ENCODE assay signal across 20 cellular contexts in genomic region chr10:103925591-103925990, GRCh38. TPM values are rescaled to one million over a fixed set of nuclear protein-coding genes. Genes with fewer than 3 reads are reported as not detected.
A peak's percentile ranks its signal among the peaks of the same experiment; 100 is the strongest.
DNase-seq lines count a peak whose midpoint lies in the region; TF ChIP-seq lines count a peak whose summit lies in the region.
"Had no signal": no experiment of that assay in that cellular context is flagged by ENCODE, and none has a peak within 500 bp of the region (broad histone marks: within the 10 kb centered on the region; RNA-seq: fewer than 3 reads in every experiment).

No MANE protein-coding gene starts in this region.

- peaks cover 40% of the 10 kb centered on the region for H3K4me1 Mint-ChIP-seq in glutamatergic neuron (ENCODE audit: low read depth, unreplicated experiment)
- H3K4me1 Mint-ChIP-seq: CD14-positive monocyte; CD8-positive, alpha-beta memory T cell had no signal

- H3K4me1 ChIP-seq in trophoblast cell (ENCODE audit: control insufficient read depth in 1 of 2, insufficient read depth in 2 of 2, low read length in 2 of 2) (peaks cover 14 to 16% of the 10 kb centered on the region in 2 experiments), Karpas-422 (ENCODE audit: low read length) (peaks cover 7% of the 10 kb centered on the region)
- H3K4me1 ChIP-seq: A549 had no signal

- H2AFZ ChIP-seq in trophoblast cell (ENCODE audit: insufficient read depth, low read length, poor library complexity) = no peak overlapping the region
- H2AFZ ChIP-seq in Karpas-422 (ENCODE audit: low read length) = no peak overlapping the region
- H2AFZ ChIP-seq: GM23338 had no signal

- H3K18ac ChIP-seq in trophoblast cell (ENCODE audit: low read length) = no peak overlapping the region

- peak overlapping the region; percentile 94 for H3K27ac Mint-ChIP-seq in glutamatergic neuron (ENCODE audit: unreplicated experiment)
- H3K27ac Mint-ChIP-seq: CD14-positive monocyte; CD4-positive, alpha-beta T cell; GM23338; H9 had no signal

- no peaks in the 10 kb centered on the region for H4K20me1 ChIP-seq in Karpas-422 (ENCODE audit: insufficient read depth, low read depth, low read length)
- H4K20me1 ChIP-seq: BLaER1 treated with 17β-estradiol and CSF1 and Interleukin-3, amounts not matched to agents 10 nM and 100 nM had no signal

- no peak overlapping the region for H3K23ac ChIP-seq in trophoblast cell (ENCODE audit: low read length)

- peak overlapping the region; percentile 64 for H3K4me3 Mint-ChIP-seq in glutamatergic neuron (ENCODE audit: unreplicated experiment)
- H3K4me3 Mint-ChIP-seq: CD14-positive monocyte; CD4-positive, alpha-beta T cell; CD8-positive, alpha-beta memory T cell; GM23338; H9 had no signal

- no peak overlapping the region for H2BK120ac ChIP-seq in trophoblast cell (ENCODE audit: insufficient read depth, low read length, poor library complexity)

- no peak overlapping the region for H2BK12ac ChIP-seq in trophoblast cell (ENCODE audit: low read length)

- H3K27me3 Mint-ChIP-seq in glutamatergic neuron (ENCODE audit: unreplicated experiment) = peaks cover 11% of the 10 kb centered on the region
- H3K27me3 Mint-ChIP-seq: CD4-positive, alpha-beta T cell; CD8-positive, alpha-beta memory T cell had no signal

- H3K36me3 ChIP-seq in trophoblast cell (ENCODE audit: control insufficient read depth in 1 of 2, insufficient read depth in 2 of 2, low read length in 2 of 2) (no peaks in the 10 kb centered on the region), Karpas-422 (ENCODE audit: insufficient read depth, low read length) (no peaks in the 10 kb centered on the region)
- H3K36me3 ChIP-seq: BE2C; BLaER1 treated with 17β-estradiol and CSF1 and Interleukin-3, amounts not matched to agents 10 nM and 100 nM had no signal

- no peaks in the 10 kb centered on the region for H3K9me2 ChIP-seq in Karpas-422 (replicated peaks; ENCODE audit: insufficient read depth, low read length)

- no peak for TF ChIP-seq CTCF in glutamatergic neuron (IDR thresholded peaks at IDR 0.05; ENCODE audit: partially characterized antibody, unreplicated experiment)

- H3K4me3 ChIP-seq in trophoblast cell (ENCODE audit: low read depth, low read length) = no peak overlapping the region
- no peak overlapping the region for H3K4me3 ChIP-seq in Karpas-422 (ENCODE audit: low read length)
- H3K4me3 ChIP-seq: A549; BLaER1 treated with 17β-estradiol and CSF1 and Interleukin-3, amounts not matched to agents 10 nM and 100 nM; GM23338 had no signal

- H3K36me3 Mint-ChIP-seq in glutamatergic neuron (ENCODE audit: unreplicated experiment) = no peaks in the 10 kb centered on the region
- H3K36me3 Mint-ChIP-seq: CD14-positive monocyte had no signal

- H3K9me3 ChIP-seq in trophoblast cell (ENCODE audit: insufficient read depth, low read depth, low read length) (no peaks in the 10 kb centered on the region), Karpas-422 (ENCODE audit: low read length) (no peaks in the 10 kb centered on the region)
- H3K9me3 ChIP-seq: A549; BE2C; BLaER1 treated with 17β-estradiol and CSF1 and Interleukin-3, amounts not matched to agents 10 nM and 100 nM had no signal

- H3K4me2 ChIP-seq in trophoblast cell (ENCODE audit: low read length) (no peak overlapping the region), Karpas-422 (ENCODE audit: low read depth, low read length, poor library complexity, severe bottlenecking) (no peak overlapping the region)
- H3K4me2 ChIP-seq: A549; BLaER1 treated with 17β-estradiol and CSF1 and Interleukin-3, amounts not matched to agents 10 nM and 100 nM; GM23338 had no signal

- H3K79me1 ChIP-seq in trophoblast cell (ENCODE audit: low read length) = peaks cover 13% of the 10 kb centered on the region

- H3K14ac ChIP-seq in trophoblast cell (ENCODE audit: low read length) = no peak overlapping the region

- no peak overlapping the region for H3K4ac ChIP-seq in trophoblast cell (ENCODE audit: low read depth, low read length)

- H3K79me2 ChIP-seq in trophoblast cell (ENCODE audit: control insufficient read depth, insufficient read depth, low read length, poor library complexity) (no peaks in the 10 kb centered on the region), Karpas-422 (ENCODE audit: low read length) (no peaks in the 10 kb centered on the region)

- no peak overlapping the region for H4K12ac ChIP-seq in trophoblast cell (ENCODE audit: low read depth, low read length)

- H3K9me3 Mint-ChIP-seq in glutamatergic neuron (ENCODE audit: unreplicated experiment) = peaks cover 19% of the 10 kb centered on the region
- H3K9me3 Mint-ChIP-seq: CD4-positive, alpha-beta T cell; CD8-positive, alpha-beta memory T cell; GM23338; H9 had no signal

- H3K9ac ChIP-seq in trophoblast cell (ENCODE audit: low read length) (no peak overlapping the region), Karpas-422 (ENCODE audit: low read length) (no peak overlapping the region)
- H3K9ac ChIP-seq: BLaER1 treated with 17β-estradiol and CSF1 and Interleukin-3, amounts not matched to agents 10 nM and 100 nM had no signal

- DNase-seq in ELF-1 (ENCODE audit: low read depth, low spot score) (peak; percentile 33), glutamatergic neuron (no peak), trophoblast cell (no peak), NCI-H2081 (lab: John Stamatoyannopoulos, UW) (no peak), putamen (ENCODE audit: low spot score) (no peak), Karpas-422 (no peak)
- DNase-seq: 8988T; ACHN; AML-193; BE2C; Calu3; CD4-positive, alpha-beta T cell; CD8-positive, alpha-beta memory T cell; DMS53; DMS79 treated with DMSO at 0.1 percent for 48 hours; H9 had no signal

- no peak overlapping the region for H2BK5ac ChIP-seq in trophoblast cell (ENCODE audit: low read depth, low read length, poor library complexity)

- no peak overlapping the region for H4K8ac ChIP-seq in trophoblast cell (ENCODE audit: low read depth, low read length)

- no CpG with 5 or more reads among the region's 1 CpG for WGBS in trophoblast cell (ENCODE audit: extremely low coverage, insufficient coverage, insufficient read length)

- H3K27me3 ChIP-seq in trophoblast cell (ENCODE audit: insufficient read depth, low read length) (no peaks in the 10 kb centered on the region), Karpas-422 (ENCODE audit: low read length) (no peaks in the 10 kb centered on the region)
- H3K27me3 ChIP-seq: BE2C; BLaER1 treated with 17β-estradiol and CSF1 and Interleukin-3, amounts not matched to agents 10 nM and 100 nM had no signal

- H4K91ac ChIP-seq in trophoblast cell (ENCODE audit: low read depth, low read length) = no peak overlapping the region

- H3K27ac ChIP-seq in trophoblast cell (ENCODE audit: low read depth, low read length) (peak overlapping the region; percentile 59), Karpas-422 (ENCODE audit: low read length) (no peak overlapping the region)
- H3K27ac ChIP-seq: A549; BLaER1 treated with 17β-estradiol and CSF1 and Interleukin-3, amounts not matched to agents 10 nM and 100 nM had no signal

- H2AK5ac ChIP-seq in trophoblast cell (ENCODE audit: low read length) = no peak overlapping the region

RNA-seq across cellular contexts. Expression of gene STN1, which starts 7.6 kb away (rescaled TPM):
- 57.1 TPM for total RNA-seq in glutamatergic neuron (ENCODE audit: unreplicated experiment)
- 15.1 and 17.4 TPM in 2 replicates for polyA plus RNA-seq in trophoblast cell (2013)
- 35.0 and 38.6 TPM in 2 replicates for total RNA-seq in Karpas-422 (2014; rRNA removed; shearing (Covaris generic); ENCODE audit: low replicate concordance)

RNA-seq across cellular contexts. Expression of gene SLK, which starts 41.3 kb away (rescaled TPM):
- 122 TPM for total RNA-seq in glutamatergic neuron (ENCODE audit: unreplicated experiment)
- polyA plus RNA-seq in trophoblast cell (2013) = 31.0 and 33.1 TPM in 2 replicates
- total RNA-seq in Karpas-422 (2014; rRNA removed; shearing (Covaris generic); ENCODE audit: low replicate concordance) = 25.7 and 28.1 TPM in 2 replicates
